Comparison of ENCODE assay signal across 8 cellular contexts in the genomic region with DNA sequence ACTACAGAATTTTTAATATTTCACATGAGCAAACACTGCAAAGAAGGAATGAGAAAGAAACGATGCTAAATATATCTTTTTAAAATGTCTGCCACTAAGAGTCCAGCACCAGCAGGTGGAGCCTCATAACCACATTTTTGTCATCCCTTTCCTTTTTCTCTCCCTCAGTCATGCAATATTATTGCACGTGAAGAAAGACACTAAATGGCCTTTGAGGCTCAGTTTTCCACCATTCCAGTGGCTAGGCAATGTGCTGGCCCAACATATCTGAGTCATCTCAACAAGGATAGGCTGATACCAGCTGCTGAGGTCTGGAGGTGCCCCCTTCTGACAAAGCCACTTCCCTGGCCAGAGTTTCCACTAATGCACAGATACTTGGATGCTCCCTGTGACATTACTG. TPM values are rescaled to one million over a fixed set of nuclear protein-coding genes. Genes with fewer than 3 reads are reported as not detected.
A peak's percentile ranks its signal among the peaks of the same experiment; 100 is the strongest.
DNase-seq lines count a peak whose midpoint lies in the region; ATAC-seq and TF ChIP-seq lines count a peak whose summit lies in the region.

No MANE protein-coding gene starts in this region.

- intact Hi-C loops in activated CD4-positive, alpha-beta memory T cell treated with anti-CD3 and anti-CD28 coated beads for 36 hours (cut with micrococcal nuclease) = loop anchor here (1.0 to 10.0 kb wide), 6 partner anchors 15 to 1101 kb away; a partner anchor contains a TSS

- H3K27me3 Mint-ChIP-seq in activated CD4-positive, alpha-beta memory T cell treated with anti-CD3 and anti-CD28 coated beads for 36 hours = no peaks in the 10 kb centered on the region
- H3K27me3 Mint-ChIP-seq in osteocyte (ENCODE audit: unreplicated experiment) = peaks cover 12% of the 10 kb centered on the region

- no peaks in the 10 kb centered on the region for H3K9me3 ChIP-seq in BLaER1

- H3K27me3 ChIP-seq in BLaER1 = no peaks in the 10 kb centered on the region

- no peaks in the 10 kb centered on the region for H4K20me1 ChIP-seq in BLaER1

- peaks cover 12% of the 10 kb centered on the region for H3K36me3 Mint-ChIP-seq in activated CD4-positive, alpha-beta memory T cell treated with anti-CD3 and anti-CD28 coated beads for 36 hours
- H3K36me3 Mint-ChIP-seq in osteocyte (ENCODE audit: unreplicated experiment) = peaks cover 3% of the 10 kb centered on the region

- no peaks in the 10 kb centered on the region for H3K9me3 Mint-ChIP-seq in activated CD4-positive, alpha-beta memory T cell treated with anti-CD3 and anti-CD28 coated beads for 36 hours
- no peaks in the 10 kb centered on the region for H3K9me3 Mint-ChIP-seq in osteocyte (ENCODE audit: unreplicated experiment)

- peak; percentile 68 to 91 for DNase-seq in NCI-H526 (lab: John Stamatoyannopoulos, UW)
- DNase-seq in activated CD4-positive, alpha-beta memory T cell treated with anti-CD3 and anti-CD28 coated beads for 36 hours = peak; percentile 54
- DNase-seq in fibroblast of mammary gland (ENCODE audit: low read depth) = peak; percentile 71
- no peak for DNase-seq in osteocyte (ENCODE audit: extremely low spot score, unreplicated experiment)
- DNase-seq in NCI-H128 (lab: John Stamatoyannopoulos, UW; ENCODE audit: unreplicated experiment) = no peak

- TF ChIP-seq CTCF in fibroblast of mammary gland (conservative IDR thresholded peaks at IDR 0.05; ENCODE audit: control insufficient read depth, insufficient read depth, low read depth, low read length) (peak; percentile 69), osteocyte (IDR thresholded peaks at IDR 0.05) (peak; percentile 70)

- H3K36me3 ChIP-seq in BLaER1 = peaks cover 13% of the 10 kb centered on the region; the same call in 1 of the 2 replicates

- ATAC-seq in GM18502 (IDR thresholded peaks at IDR 0.05; ENCODE audit: poor library complexity, unreplicated experiment) = peak; percentile 39
- peak; percentile 32 for ATAC-seq in HG03103 (IDR thresholded peaks at IDR 0.05; ENCODE audit: low read depth, unreplicated experiment)

- CTCF ChIA-PET in activated CD4-positive, alpha-beta memory T cell treated with anti-CD3 and anti-CD28 coated beads for 36 hours (lab: Charles Lee) = interaction anchor here (0.8 to 7.4 kb wide), 17 partner anchors 9 to 445 kb away, joined by 3 to 77 read pairs (median 3); a partner anchor contains a TSS

- H3K4me3 ChIP-seq in BLaER1 (no peak overlapping the region), fibroblast of mammary gland (ENCODE audit: control insufficient read depth, low read depth, low read length) (no peak overlapping the region)

- H3K4me1 ChIP-seq in BLaER1 = peaks cover 48% of the 10 kb centered on the region

- H3K27ac Mint-ChIP-seq in activated CD4-positive, alpha-beta memory T cell treated with anti-CD3 and anti-CD28 coated beads for 36 hours = no peak overlapping the region
- H3K27ac Mint-ChIP-seq in osteocyte (ENCODE audit: unreplicated experiment) = peak overlapping the region; percentile 68

- 0 out of 2 replicates have a peak overlapping the region, but pooled peaks have one; percentile 19 for H3K9ac ChIP-seq in BLaER1

- POLR2A ChIA-PET in activated CD4-positive, alpha-beta memory T cell treated with anti-CD3 and anti-CD28 coated beads for 36 hours (lab: Charles Lee) = interaction anchor here (1.3 kb wide), 1 partner anchor 106 kb away, joined by 4 read pairs; a partner anchor contains a TSS

- no peak overlapping the region for H3K27ac ChIP-seq in BLaER1

- peak overlapping the region; percentile 10 for H3K4me3 Mint-ChIP-seq in activated CD4-positive, alpha-beta memory T cell treated with anti-CD3 and anti-CD28 coated beads for 36 hours
- H3K4me3 Mint-ChIP-seq in osteocyte (ENCODE audit: unreplicated experiment) = peak overlapping the region; percentile 24

- peaks cover 45% of the 10 kb centered on the region for H3K4me1 Mint-ChIP-seq in activated CD4-positive, alpha-beta memory T cell treated with anti-CD3 and anti-CD28 coated beads for 36 hours (ENCODE audit: low read depth)
- H3K4me1 Mint-ChIP-seq in osteocyte (ENCODE audit: unreplicated experiment) = peaks cover 28% of the 10 kb centered on the region

- peak overlapping the region; percentile 82 for H3K4me2 ChIP-seq in BLaER1

RNA-seq across cellular contexts. Expression of a gene that starts 1.8 kb away (rescaled TPM):
- 10 to 100 TPM in 1 of 2 experiments, 1 to 10 TPM in 1; 9.3 to 11.2 TPM for total RNA-seq in activated CD4-positive, alpha-beta memory T cell treated with anti-CD3 and anti-CD28 coated beads for 36 hours
- total RNA-seq in osteocyte = 5.0 and 7.0 TPM in 2 replicates

RNA-seq across cellular contexts. Expression of a gene that starts 27.2 kb away (rescaled TPM):
- under 1 TPM in 1 of 2 experiments, not detected in 1; 0.12 TPM for total RNA-seq in activated CD4-positive, alpha-beta memory T cell treated with anti-CD3 and anti-CD28 coated beads for 36 hours
- not detected in 2 replicates for total RNA-seq in osteocyte

Comparison
In these comparisons a context has a peak if more than half of its experiments do, and no peak if none do; other contexts are left out.
1. DNase-seq: peak in NCI-H526 (2 of 2), activated CD4-positive, alpha-beta memory T cell treated with anti-CD3 and anti-CD28 coated beads for 36 hours (single experiment) and fibroblast of mammary gland (single experiment); none in osteocyte (single experiment) and NCI-H128 (single experiment).